ENCODE assay signal across 2 cellular contexts in the genomic region with DNA sequence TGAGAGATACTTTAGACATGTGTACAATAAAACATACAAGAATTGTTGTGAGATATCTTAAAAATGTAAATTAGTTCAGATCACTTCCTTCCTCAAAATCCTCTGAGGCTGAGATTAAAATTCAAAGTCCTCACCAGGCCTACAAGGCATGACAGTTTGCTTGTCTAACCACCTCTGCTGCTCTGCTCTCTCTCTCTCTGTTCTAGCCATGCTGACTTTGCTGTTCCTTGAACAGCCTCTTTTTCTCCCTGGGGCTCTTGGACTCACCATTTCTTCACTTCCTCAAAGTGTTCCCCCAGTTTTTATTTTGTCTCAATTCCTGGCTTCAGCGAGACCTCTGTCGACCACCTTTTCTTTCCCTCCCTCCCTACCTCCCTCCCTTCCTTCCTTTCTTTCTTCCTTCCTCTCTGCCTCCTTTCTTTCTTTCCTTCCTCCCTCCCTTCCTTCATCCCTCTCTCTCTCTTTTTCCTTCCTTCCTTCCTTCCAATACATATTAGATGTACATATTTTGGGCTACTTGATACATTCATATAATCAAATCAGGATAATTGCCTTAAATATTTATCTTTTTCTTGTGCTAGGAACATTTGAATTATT.
TF ChIP-seq lines count a peak whose summit lies in the region.

No MANE protein-coding gene starts in this region.

TF ChIP-seq in SK-N-SH, 30 proteins besides CTCF, POLR2A, EP300 and RAD21 (continued from another document):
- TF ChIP-seq, protein P1, sequence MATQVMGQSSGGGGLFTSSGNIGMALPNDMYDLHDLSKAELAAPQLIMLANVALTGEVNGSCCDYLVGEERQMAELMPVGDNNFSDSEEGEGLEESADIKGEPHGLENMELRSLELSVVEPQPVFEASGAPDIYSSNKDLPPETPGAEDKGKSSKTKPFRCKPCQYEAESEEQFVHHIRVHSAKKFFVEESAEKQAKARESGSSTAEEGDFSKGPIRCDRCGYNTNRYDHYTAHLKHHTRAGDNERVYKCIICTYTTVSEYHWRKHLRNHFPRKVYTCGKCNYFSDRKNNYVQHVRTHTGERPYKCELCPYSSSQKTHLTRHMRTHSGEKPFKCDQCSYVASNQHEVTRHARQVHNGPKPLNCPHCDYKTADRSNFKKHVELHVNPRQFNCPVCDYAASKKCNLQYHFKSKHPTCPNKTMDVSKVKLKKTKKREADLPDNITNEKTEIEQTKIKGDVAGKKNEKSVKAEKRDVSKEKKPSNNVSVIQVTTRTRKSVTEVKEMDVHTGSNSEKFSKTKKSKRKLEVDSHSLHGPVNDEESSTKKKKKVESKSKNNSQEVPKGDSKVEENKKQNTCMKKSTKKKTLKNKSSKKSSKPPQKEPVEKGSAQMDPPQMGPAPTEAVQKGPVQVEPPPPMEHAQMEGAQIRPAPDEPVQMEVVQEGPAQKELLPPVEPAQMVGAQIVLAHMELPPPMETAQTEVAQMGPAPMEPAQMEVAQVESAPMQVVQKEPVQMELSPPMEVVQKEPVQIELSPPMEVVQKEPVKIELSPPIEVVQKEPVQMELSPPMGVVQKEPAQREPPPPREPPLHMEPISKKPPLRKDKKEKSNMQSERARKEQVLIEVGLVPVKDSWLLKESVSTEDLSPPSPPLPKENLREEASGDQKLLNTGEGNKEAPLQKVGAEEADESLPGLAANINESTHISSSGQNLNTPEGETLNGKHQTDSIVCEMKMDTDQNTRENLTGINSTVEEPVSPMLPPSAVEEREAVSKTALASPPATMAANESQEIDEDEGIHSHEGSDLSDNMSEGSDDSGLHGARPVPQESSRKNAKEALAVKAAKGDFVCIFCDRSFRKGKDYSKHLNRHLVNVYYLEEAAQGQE (IDR thresholded peaks at IDR 0.05; ENCODE audit: low read depth, low read length), result no peak
- TF ChIP-seq MXI1 (IDR thresholded peaks at IDR 0.05; ENCODE audit: low read depth, low read length) (no peak), FOXJ3 (CRISPR knock-in tag; IDR thresholded peaks at IDR 0.05) (no peak), ZBTB33 (IDR thresholded peaks at IDR 0.05; ENCODE audit: borderline replicate concordance, low read depth) (no peak), RFX5 (IDR thresholded peaks at IDR 0.05; ENCODE audit: low read length) (no peak), GABPA (IDR thresholded peaks at IDR 0.05; ENCODE audit: low read depth) (no peak)
- TF ChIP-seq, protein P2, sequence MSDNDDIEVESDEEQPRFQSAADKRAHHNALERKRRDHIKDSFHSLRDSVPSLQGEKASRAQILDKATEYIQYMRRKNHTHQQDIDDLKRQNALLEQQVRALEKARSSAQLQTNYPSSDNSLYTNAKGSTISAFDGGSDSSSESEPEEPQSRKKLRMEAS (IDR thresholded peaks at IDR 0.05; ENCODE audit: low read depth), result no peak

TF ChIP-seq in HepG2, 621 proteins besides CTCF, POLR2A, EP300 and RAD21 (continued from another document):
- TF ChIP-seq, protein P3, sequence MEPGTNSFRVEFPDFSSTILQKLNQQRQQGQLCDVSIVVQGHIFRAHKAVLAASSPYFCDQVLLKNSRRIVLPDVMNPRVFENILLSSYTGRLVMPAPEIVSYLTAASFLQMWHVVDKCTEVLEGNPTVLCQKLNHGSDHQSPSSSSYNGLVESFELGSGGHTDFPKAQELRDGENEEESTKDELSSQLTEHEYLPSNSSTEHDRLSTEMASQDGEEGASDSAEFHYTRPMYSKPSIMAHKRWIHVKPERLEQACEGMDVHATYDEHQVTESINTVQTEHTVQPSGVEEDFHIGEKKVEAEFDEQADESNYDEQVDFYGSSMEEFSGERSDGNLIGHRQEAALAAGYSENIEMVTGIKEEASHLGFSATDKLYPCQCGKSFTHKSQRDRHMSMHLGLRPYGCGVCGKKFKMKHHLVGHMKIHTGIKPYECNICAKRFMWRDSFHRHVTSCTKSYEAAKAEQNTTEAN (CRISPR knock-in tag; conservative IDR thresholded peaks at IDR 0.05), result no peak
- TF ChIP-seq JDP2 (CRISPR knock-in tag; IDR thresholded peaks at IDR 0.05; ENCODE audit: borderline replicate concordance) (no peak), TBP (CRISPR knock-in tag; IDR thresholded peaks at IDR 0.05) (no peak)
- TF ChIP-seq, protein P4, sequence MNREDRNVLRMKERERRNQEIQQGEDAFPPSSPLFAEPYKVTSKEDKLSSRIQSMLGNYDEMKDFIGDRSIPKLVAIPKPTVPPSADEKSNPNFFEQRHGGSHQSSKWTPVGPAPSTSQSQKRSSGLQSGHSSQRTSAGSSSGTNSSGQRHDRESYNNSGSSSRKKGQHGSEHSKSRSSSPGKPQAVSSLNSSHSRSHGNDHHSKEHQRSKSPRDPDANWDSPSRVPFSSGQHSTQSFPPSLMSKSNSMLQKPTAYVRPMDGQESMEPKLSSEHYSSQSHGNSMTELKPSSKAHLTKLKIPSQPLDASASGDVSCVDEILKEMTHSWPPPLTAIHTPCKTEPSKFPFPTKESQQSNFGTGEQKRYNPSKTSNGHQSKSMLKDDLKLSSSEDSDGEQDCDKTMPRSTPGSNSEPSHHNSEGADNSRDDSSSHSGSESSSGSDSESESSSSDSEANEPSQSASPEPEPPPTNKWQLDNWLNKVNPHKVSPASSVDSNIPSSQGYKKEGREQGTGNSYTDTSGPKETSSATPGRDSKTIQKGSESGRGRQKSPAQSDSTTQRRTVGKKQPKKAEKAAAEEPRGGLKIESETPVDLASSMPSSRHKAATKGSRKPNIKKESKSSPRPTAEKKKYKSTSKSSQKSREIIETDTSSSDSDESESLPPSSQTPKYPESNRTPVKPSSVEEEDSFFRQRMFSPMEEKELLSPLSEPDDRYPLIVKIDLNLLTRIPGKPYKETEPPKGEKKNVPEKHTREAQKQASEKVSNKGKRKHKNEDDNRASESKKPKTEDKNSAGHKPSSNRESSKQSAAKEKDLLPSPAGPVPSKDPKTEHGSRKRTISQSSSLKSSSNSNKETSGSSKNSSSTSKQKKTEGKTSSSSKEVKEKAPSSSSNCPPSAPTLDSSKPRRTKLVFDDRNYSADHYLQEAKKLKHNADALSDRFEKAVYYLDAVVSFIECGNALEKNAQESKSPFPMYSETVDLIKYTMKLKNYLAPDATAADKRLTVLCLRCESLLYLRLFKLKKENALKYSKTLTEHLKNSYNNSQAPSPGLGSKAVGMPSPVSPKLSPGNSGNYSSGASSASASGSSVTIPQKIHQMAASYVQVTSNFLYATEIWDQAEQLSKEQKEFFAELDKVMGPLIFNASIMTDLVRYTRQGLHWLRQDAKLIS (CRISPR knock-in tag; IDR thresholded peaks at IDR 0.05), result no peak
- TF ChIP-seq, protein P5, sequence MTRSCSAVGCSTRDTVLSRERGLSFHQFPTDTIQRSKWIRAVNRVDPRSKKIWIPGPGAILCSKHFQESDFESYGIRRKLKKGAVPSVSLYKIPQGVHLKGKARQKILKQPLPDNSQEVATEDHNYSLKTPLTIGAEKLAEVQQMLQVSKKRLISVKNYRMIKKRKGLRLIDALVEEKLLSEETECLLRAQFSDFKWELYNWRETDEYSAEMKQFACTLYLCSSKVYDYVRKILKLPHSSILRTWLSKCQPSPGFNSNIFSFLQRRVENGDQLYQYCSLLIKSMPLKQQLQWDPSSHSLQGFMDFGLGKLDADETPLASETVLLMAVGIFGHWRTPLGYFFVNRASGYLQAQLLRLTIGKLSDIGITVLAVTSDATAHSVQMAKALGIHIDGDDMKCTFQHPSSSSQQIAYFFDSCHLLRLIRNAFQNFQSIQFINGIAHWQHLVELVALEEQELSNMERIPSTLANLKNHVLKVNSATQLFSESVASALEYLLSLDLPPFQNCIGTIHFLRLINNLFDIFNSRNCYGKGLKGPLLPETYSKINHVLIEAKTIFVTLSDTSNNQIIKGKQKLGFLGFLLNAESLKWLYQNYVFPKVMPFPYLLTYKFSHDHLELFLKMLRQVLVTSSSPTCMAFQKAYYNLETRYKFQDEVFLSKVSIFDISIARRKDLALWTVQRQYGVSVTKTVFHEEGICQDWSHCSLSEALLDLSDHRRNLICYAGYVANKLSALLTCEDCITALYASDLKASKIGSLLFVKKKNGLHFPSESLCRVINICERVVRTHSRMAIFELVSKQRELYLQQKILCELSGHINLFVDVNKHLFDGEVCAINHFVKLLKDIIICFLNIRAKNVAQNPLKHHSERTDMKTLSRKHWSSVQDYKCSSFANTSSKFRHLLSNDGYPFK (CRISPR knock-in tag; IDR thresholded peaks at IDR 0.05; ENCODE audit: borderline replicate concordance), result no peak
